ENCODE assay signal across 22 cellular contexts in genomic region chr16:68354816-68355215, GRCh38.
"Had no signal": no experiment of that assay in that cellular context is flagged by ENCODE, and none has a peak within 500 bp of the region (broad histone marks: within the 10 kb centered on the region; RNA-seq: fewer than 3 reads in every experiment).

No MANE protein-coding gene starts in this region.

- ATAC-seq: activated CD4-positive, alpha-beta T cell treated with anti-CD3 and anti-CD28 coated beads for 36 hours had no signal

- H3K27ac Mint-ChIP-seq: activated CD4-positive, alpha-beta T cell treated with anti-CD3 and anti-CD28 coated beads for 36 hours; activated naive CD4-positive, alpha-beta T cell treated with anti-CD3 and anti-CD28 coated beads, Interleukin-2, amount 50 U/mL, for 24 hours; activated T-helper 2 cell treated with anti-CD3 and anti-CD28 coated beads, Interferon-gamma antibody, Interleukin-2, Interleukin-4, amounts not matched to agents 10 μg/mL and 5 μg/mL and 100 μg/mL, durations not matched to agents 14 hours and 24 hours and 36 hours had no signal

- H3K9me3 Mint-ChIP-seq: activated naive CD4-positive, alpha-beta T cell treated with anti-CD3 and anti-CD28 coated beads, Interleukin-2, amount 50 U/mL, for 24 hours; activated T-helper 2 cell treated with anti-CD3 and anti-CD28 coated beads, Interferon-gamma antibody, Interleukin-2, Interleukin-4, amounts not matched to agents 10 μg/mL and 5 μg/mL and 100 μg/mL, durations not matched to agents 14 hours and 24 hours and 36 hours; brain had no signal

- DNase-seq: activated CD4-positive, alpha-beta T cell treated with anti-CD3 and anti-CD28 coated beads, Interleukin-2, amount 50 U/mL, for 4 hours; activated CD4-positive, CD25-positive, alpha-beta regulatory T cell; activated gamma-delta T cell treated with Interleukin-2 at 50 U/mL for 16 hours; activated T-cell treated with anti-CD3 and anti-CD28 coated beads for 4 hours; amygdala; MG63; NCI-H1092 treated with DMSO at 0.1 percent for 48 hours; NCI-H1417 treated with DMSO at 0.1 percent for 48 hours; NCI-H1694; NCI-H2029 treated with DMSO at 0.1 percent for 48 hours; NCI-H345; NCI-H510A; NCI-H526 treated with DMSO at 0.1 percent for 48 hours; NCI-H82; SJCRH30; T-helper 1 cell had no signal

- H3K36me3 ChIP-seq: MG63, SJCRH30 had no signal

- H3K9me3 ChIP-seq: MG63, SJCRH30, SK-N-SH had no signal

- H3K4me3 ChIP-seq: MG63, SJCRH30 had no signal

- H3K27me3 ChIP-seq: MG63, SJCRH30 had no signal

- H3K27me3 Mint-ChIP-seq: activated CD4-positive, alpha-beta T cell treated with anti-CD3 and anti-CD28 coated beads for 36 hours; activated naive CD4-positive, alpha-beta T cell treated with anti-CD3 and anti-CD28 coated beads, Interleukin-2, amount 50 U/mL, for 24 hours; brain had no signal

- H3K27ac ChIP-seq: VCaP had no signal

- H3K9ac ChIP-seq: SK-N-SH had no signal

- H3K4me2 ChIP-seq: SK-N-SH had no signal

- H3K4me1 Mint-ChIP-seq: brain had no signal

- H3K4me3 Mint-ChIP-seq: activated CD4-positive, alpha-beta T cell treated with anti-CD3 and anti-CD28 coated beads for 36 hours; brain had no signal
